Comparison of ENCODE assay signal across 8 cellular contexts in the genomic region with DNA sequence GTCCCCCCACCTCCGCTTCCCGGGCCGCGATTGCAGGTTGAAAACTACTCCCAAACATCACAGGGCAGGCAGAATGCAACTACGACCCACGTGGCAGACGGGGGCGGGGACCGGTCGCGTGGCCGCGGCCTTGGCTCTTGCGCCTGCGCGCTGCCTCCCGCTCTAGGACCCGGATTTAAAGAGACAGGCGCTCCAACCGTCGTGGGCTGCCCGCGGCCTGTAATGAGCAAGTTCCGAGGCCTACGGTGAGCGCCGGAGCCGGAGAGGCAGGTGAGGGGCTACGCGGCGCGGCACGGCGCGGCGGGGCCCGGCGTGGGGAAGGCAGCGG.
DNase-seq lines count a peak whose midpoint lies in the region; ATAC-seq and TF ChIP-seq lines count a peak whose summit lies in the region.

TSS of gene LIG3 (plus strand) at position 160 of the 328 bp plus-strand sequence. CDS start 2,494 bp downstream, outside the sequence.

- TF ChIP-seq CTCF in AG09319 (IDR thresholded peaks at IDR 0.05; ENCODE audit: low read depth, low read length) = no peak

- ATAC-seq in GM19043 (IDR thresholded peaks at IDR 0.05; ENCODE audit: low read depth, unreplicated experiment) = peak; percentile 75
- peak; percentile 85 for ATAC-seq in HG03354 (IDR thresholded peaks at IDR 0.05; ENCODE audit: poor library complexity, severe bottlenecking, unreplicated experiment)
- ATAC-seq in activated CD4-positive, CD25-positive, alpha-beta regulatory T cell treated with anti-CD3 and anti-CD28 coated beads, Interleukin-2, amount 50 U/mL, for 24 hours = peak; percentile 86
- ATAC-seq in central memory CD8-positive, alpha-beta T cell (replicated peaks; ENCODE audit: extremely low read depth, poor library complexity, severe bottlenecking) = peak; percentile 84

- peak within 1 kb of the TSS; percentile 98 for H3K27ac Mint-ChIP-seq in central memory CD8-positive, alpha-beta T cell (ENCODE audit: low read depth)

- peaks cover 14% of the 10 kb centered on the region for H3K36me3 Mint-ChIP-seq in central memory CD8-positive, alpha-beta T cell (ENCODE audit: insufficient read depth)

- H3K4me3 Mint-ChIP-seq in central memory CD8-positive, alpha-beta T cell = peak within 1 kb of the TSS; percentile 96

- peaks cover 43% of the 10 kb centered on the region for H3K4me1 Mint-ChIP-seq in central memory CD8-positive, alpha-beta T cell

- DNase-seq in AG09319 (ENCODE audit: extremely low read depth, low read depth) (peak; percentile 85), NCI-H446 treated with DMSO at 0.1 percent for 48 hours (lab: John Stamatoyannopoulos, UW) (peak; percentile 78), islet precursor cell (peak; percentile 99)
- peak; percentile 84 to 88 for DNase-seq in central memory CD8-positive, alpha-beta T cell (ENCODE audit: low spot score in 2 of 2)
- DNase-seq in stimulated activated CD4-positive, alpha-beta T cell treated with anti-CD3 and anti-CD28 coated beads, Interleukin-12 subunit alpha, Interleukin-12 subunit beta, amount 100 ng/mL, for 4 hours = peak; percentile 93

- H3K9me3 Mint-ChIP-seq in central memory CD8-positive, alpha-beta T cell = no peaks in the 10 kb centered on the region

- no peaks in the 10 kb centered on the region for H3K27me3 Mint-ChIP-seq in central memory CD8-positive, alpha-beta T cell

Comparison
In these comparisons a context has a peak if more than half of its experiments do, and no peak if none do; other contexts are left out.
1. Peak in every context shown above with its lines: DNase-seq and ATAC-seq.